In genomic region chr9:100352201-100352726, GRCh38 we compare ENCODE assay signal across 7 cellular contexts. TPM values are rescaled to one million over a fixed set of nuclear protein-coding genes. Genes with fewer than 3 reads are reported as not detected.
DNase-seq lines count a peak whose midpoint lies in the region; ATAC-seq and TF ChIP-seq lines count a peak whose summit lies in the region.

No MANE protein-coding gene starts in this region.

- H3K9me3 ChIP-seq in neuronal stem cell (replicated peaks in 1 of 2; ENCODE audit: control insufficient read depth in 2 of 2, insufficient read depth in 1 of 2, low read depth in 1 of 2, low read length in 2 of 2) = peaks cover 5 to 24% of the 10 kb centered on the region in 2 donors

- WGBS in neuronal stem cell (ENCODE audit: extremely low coverage in 2 of 2, insufficient read length in 2 of 2, insufficient replicate concordance in 1 of 2), 2 donors = no CpG with 5 or more reads among the region's 43 CpGs

- peak overlapping the region; percentile 95 for H3K4me3 Mint-ChIP-seq in HFFc6
- H3K4me3 Mint-ChIP-seq in activated T-helper 17 cell treated with anti-CD3 and anti-CD28 coated beads, Interleukin-2, amount 50 U/mL, for 72 hours = peak overlapping the region; percentile 98

- peak overlapping the region; percentile 86 to 94 for H3K4me3 ChIP-seq in neuronal stem cell (ENCODE audit: low read length in 2 of 2)

- no peak for TF ChIP-seq POLR2A in GM18505 (IDR thresholded peaks at IDR 0.05; ENCODE audit: borderline replicate concordance, extremely low read depth, insufficient read depth, insufficient read length)

- H3K9ac ChIP-seq in neuronal stem cell (ENCODE audit: low read depth, low read length, poor library complexity) = peak overlapping the region; percentile 96

- H3K4ac ChIP-seq in neuronal stem cell (ENCODE audit: low read length) = no peak overlapping the region

- H4K8ac ChIP-seq in neuronal stem cell (ENCODE audit: low read depth, low read length) = no peak overlapping the region

- H3K4me1 Mint-ChIP-seq in HFFc6 (ENCODE audit: low read depth) = peaks cover 61% of the 10 kb centered on the region
- peaks cover 19% of the 10 kb centered on the region for H3K4me1 Mint-ChIP-seq in activated T-helper 17 cell treated with anti-CD3 and anti-CD28 coated beads, Interleukin-2, amount 50 U/mL, for 72 hours

- ATAC-seq in GM18505 (IDR thresholded peaks at IDR 0.05; ENCODE audit: unreplicated experiment) (peak; percentile 33), foreskin keratinocyte (peak; percentile 69)
- peak; percentile 51 for ATAC-seq in activated T-helper 17 cell treated with anti-CD3 and anti-CD28 coated beads, Interleukin-2, amount 50 U/mL, for 72 hours (replicated peaks)

- no peak overlapping the region for H4K91ac ChIP-seq in neuronal stem cell (ENCODE audit: low read depth, low read length, poor library complexity)

- peak overlapping the region; percentile 97 for H3K14ac ChIP-seq in neuronal stem cell (ENCODE audit: low read length)

- peaks cover 11% of the 10 kb centered on the region for H3K36me3 Mint-ChIP-seq in HFFc6 (ENCODE audit: low read depth)
- H3K36me3 Mint-ChIP-seq in activated T-helper 17 cell treated with anti-CD3 and anti-CD28 coated beads, Interleukin-2, amount 50 U/mL, for 72 hours (ENCODE audit: low read depth) = peaks cover 29% of the 10 kb centered on the region

- H3K4me1 ChIP-seq in foreskin keratinocyte (peaks cover 11% of the 10 kb centered on the region), neuronal stem cell (ENCODE audit: control insufficient read depth in 2 of 2, insufficient read depth in 1 of 2, low read depth in 1 of 2, low read length in 2 of 2) (peaks cover 6 to 14% of the 10 kb centered on the region in 2 donors)

- H3K4me2 ChIP-seq in neuronal stem cell (ENCODE audit: insufficient read depth, low read length, poor library complexity, severe bottlenecking) = peak overlapping the region; percentile 66

- no peaks in the 10 kb centered on the region for H3K9me3 Mint-ChIP-seq in HFFc6
- no peaks in the 10 kb centered on the region for H3K9me3 Mint-ChIP-seq in activated T-helper 17 cell treated with anti-CD3 and anti-CD28 coated beads, Interleukin-2, amount 50 U/mL, for 72 hours

- peak overlapping the region; percentile 52 for H3K23ac ChIP-seq in neuronal stem cell (ENCODE audit: low read depth, low read length, poor library complexity)

- H3K36me3 ChIP-seq in neuronal stem cell (replicated peaks in 1 of 2; ENCODE audit: control insufficient read depth in 2 of 2, insufficient read depth in 2 of 2, low read length in 2 of 2) = peaks cover 5 to 48% of the 10 kb centered on the region in 2 donors

- DNase-seq in HFFc6 = no peak
- peak; percentile 51 for DNase-seq in NAMALWA (ENCODE audit: low spot score)
- DNase-seq in foreskin keratinocyte = peak in 1 of 2 donors; percentile 15
- DNase-seq in neuronal stem cell (ENCODE audit: low spot score) = peak; percentile 18
- DNase-seq in ureter (ENCODE audit: low spot score) = peak; percentile 44

- H2AFZ ChIP-seq in neuronal stem cell (ENCODE audit: low read length) = peak overlapping the region; percentile 90

- no peak overlapping the region for H2BK15ac ChIP-seq in neuronal stem cell (ENCODE audit: low read length)

- H3K27me3 Mint-ChIP-seq in HFFc6 (ENCODE audit: insufficient read depth) = peaks cover 3% of the 10 kb centered on the region; the same call in 1 of the 2 replicates
- no peaks in the 10 kb centered on the region for H3K27me3 Mint-ChIP-seq in activated T-helper 17 cell treated with anti-CD3 and anti-CD28 coated beads, Interleukin-2, amount 50 U/mL, for 72 hours

- H2BK12ac ChIP-seq in neuronal stem cell (ENCODE audit: low read length) = no peak overlapping the region

- peak overlapping the region; percentile 91 for H3K18ac ChIP-seq in neuronal stem cell (ENCODE audit: low read length)

- H2AK5ac ChIP-seq in neuronal stem cell (ENCODE audit: low read depth, low read length) = peak overlapping the region; percentile 92

- TF ChIP-seq CTCF in HFFc6 (IDR thresholded peaks at IDR 0.05) (no peak), foreskin keratinocyte (conservative IDR thresholded peaks at IDR 0.05) (no peak)

- H2BK120ac ChIP-seq in neuronal stem cell (ENCODE audit: low read depth, low read length) = peak overlapping the region; percentile 68

- no peaks in the 10 kb centered on the region for H3K27me3 ChIP-seq in foreskin keratinocyte
- H3K27me3 ChIP-seq in neuronal stem cell (ENCODE audit: control insufficient read depth in 3 of 3, insufficient read depth in 3 of 3, low read depth in 1 of 3, low read length in 3 of 3) = no peaks in the 10 kb centered on the region

- no peaks in the 10 kb centered on the region for H3K79me1 ChIP-seq in neuronal stem cell (ENCODE audit: low read depth, low read length)

- H3K27ac Mint-ChIP-seq in HFFc6 = peak overlapping the region; percentile 85
- peak overlapping the region; percentile 92 for H3K27ac Mint-ChIP-seq in activated T-helper 17 cell treated with anti-CD3 and anti-CD28 coated beads, Interleukin-2, amount 50 U/mL, for 72 hours

- peak overlapping the region; percentile 34 for H2BK5ac ChIP-seq in neuronal stem cell (ENCODE audit: low read length)

- H3K27ac ChIP-seq in foreskin keratinocyte = peak overlapping the region; percentile 94
- H3K27ac ChIP-seq in neuronal stem cell (replicated peaks; ENCODE audit: low read length) = peak overlapping the region; percentile 72

RNA-seq across cellular contexts. Expression of gene TEX10, which starts 0.5 kb away (rescaled TPM):
- 10 to 100 TPM; 25.7 to 29.5 (median 25.9) TPM for total RNA-seq in HFFc6 (2021; fragmentation: NEBNext Ultra II Directional; extraction: Animal tissue kit (Norgen Biotek cat#: 25700))
- 10 to 100 TPM; 19.3 to 32.8 TPM for total RNA-seq in activated T-helper 17 cell treated with anti-CD3 and anti-CD28 coated beads, Interleukin-2, amount 50 U/mL, for 72 hours
- 39.4 and 40.0 TPM in 2 replicates for total RNA-seq in foreskin keratinocyte
- 20.9 and 23.3 TPM in 2 replicates for polyA plus RNA-seq in foreskin keratinocyte
- polyA plus RNA-seq in neuronal stem cell (2013, experiment 1 of 2) = 30.6 TPM
- polyA plus RNA-seq in neuronal stem cell (2013, experiment 2 of 2) = 30.5 TPM
- 17.8 TPM for total RNA-seq in ureter
